Comparison of ENCODE assay signal across 8 cellular contexts in genomic region chr2:238286987-238287386, GRCh38. TPM values are rescaled to one million over a fixed set of nuclear protein-coding genes. Genes with fewer than 3 reads are reported as not detected.
DNase-seq lines count a peak whose midpoint lies in the region; TF ChIP-seq lines count a peak whose summit lies in the region.

No MANE protein-coding gene starts in this region.

- peak overlapping the region; percentile 94 for H3K4me3 ChIP-seq in HL-60 (replicated peaks; ENCODE audit: insufficient read depth, low read length)
- peak overlapping the region; percentile 90 for H3K4me3 ChIP-seq in left ventricle myocardium inferior

- CTCF ChIA-PET in HEK293T (lab: Yijun Ruan, JAX) = no interaction called here

- H3K36me3 Mint-ChIP-seq in activated T-cell treated with anti-CD3 and anti-CD28 coated beads, Interleukin-2, amount 50 U/mL, for 24 hours (ENCODE audit: low read depth) = peaks cover 10% of the 10 kb centered on the region

- H3K27ac ChIP-seq in HL-60 (replicated peaks) (peak overlapping the region; percentile 91), left ventricle myocardium inferior (replicated peaks) (peak overlapping the region; percentile 87)

- no peaks in the 10 kb centered on the region for H3K9me3 Mint-ChIP-seq in activated T-cell treated with anti-CD3 and anti-CD28 coated beads, Interleukin-2, amount 50 U/mL, for 24 hours

- H3K27ac Mint-ChIP-seq in activated T-cell treated with anti-CD3 and anti-CD28 coated beads, Interleukin-2, amount 50 U/mL, for 24 hours = peak overlapping the region; percentile 92

- H3K4me3 Mint-ChIP-seq in activated T-cell treated with anti-CD3 and anti-CD28 coated beads, Interleukin-2, amount 50 U/mL, for 24 hours = peak overlapping the region; percentile 85

- no peaks in the 10 kb centered on the region for H3K36me3 ChIP-seq in left ventricle myocardium inferior

- TF ChIP-seq CTCF in HL-60 (IDR thresholded peaks at IDR 0.05; ENCODE audit: insufficient read depth, low read length) (no peak), left ventricle myocardium inferior (IDR thresholded peaks at IDR 0.05; ENCODE audit: borderline replicate concordance) (no peak)

- H3K27me3 Mint-ChIP-seq in activated T-cell treated with anti-CD3 and anti-CD28 coated beads, Interleukin-2, amount 50 U/mL, for 24 hours = no peaks in the 10 kb centered on the region

- DNase-seq in HL-60 (ENCODE audit: low read depth in 1 of 2, low spot score in 1 of 2) (no peak), left ventricle myocardium inferior (no peak), H4 (ENCODE audit: low spot score) (no peak), EL (no peak), HEK293T (ENCODE audit: extremely low spot score) (no peak), DMS114 treated with DMSO at 0.1 percent for 48 hours (lab: John Stamatoyannopoulos, UW; ENCODE audit: unreplicated experiment) (no peak)
- peak; percentile 43 for DNase-seq in activated T-cell treated with anti-CD3 and anti-CD28 coated beads, Interleukin-2, amount 50 U/mL, for 24 hours
- peak; percentile 16 to 28 (median 23) for DNase-seq in stimulated activated CD4-positive, alpha-beta T cell treated with anti-CD3 and anti-CD28 coated beads, Interleukin-12 subunit alpha, Interleukin-12 subunit beta, amount 100 ng/mL, for 48 hours (ENCODE audit: low read depth in 2 of 3, low spot score in 1 of 3)

- peaks cover 61% of the 10 kb centered on the region for H3K4me1 Mint-ChIP-seq in activated T-cell treated with anti-CD3 and anti-CD28 coated beads, Interleukin-2, amount 50 U/mL, for 24 hours (ENCODE audit: low read depth)

- POLR2A ChIA-PET in HEK293T (lab: Yijun Ruan, JAX) = no interaction called here

- no peaks in the 10 kb centered on the region for H3K9me3 ChIP-seq in left ventricle myocardium inferior (replicated peaks)

- peaks cover 81% of the 10 kb centered on the region for H3K4me1 ChIP-seq in left ventricle myocardium inferior

- H3K27me3 ChIP-seq in HL-60 (ENCODE audit: insufficient read depth, poor library complexity, severe bottlenecking) (no peaks in the 10 kb centered on the region), left ventricle myocardium inferior (ENCODE audit: low read depth) (no peaks in the 10 kb centered on the region)

- intact Hi-C loops in left ventricle myocardium inferior (cut with micrococcal nuclease) = no loop called here

TF ChIP-seq in HEK293T, 16 proteins besides CTCF, POLR2A, EP300 and RAD21:
- TF ChIP-seq BHLHE40 (IDR thresholded peaks at IDR 0.05; ENCODE audit: borderline replicate concordance) = no peak
- no peak for TF ChIP-seq ELF4 (IDR thresholded peaks at IDR 0.05)
- TF ChIP-seq HDGF (IDR thresholded peaks at IDR 0.05; ENCODE audit: borderline replicate concordance) = no peak
- no peak for TF ChIP-seq FOXK2 (IDR thresholded peaks at IDR 0.05)
- no peak for TF ChIP-seq ARNT (IDR thresholded peaks at IDR 0.05)
- TF ChIP-seq FOXM1 (IDR thresholded peaks at IDR 0.05; ENCODE audit: borderline replicate concordance) = no peak
- no peak for TF ChIP-seq L3MBTL2 (conservative IDR thresholded peaks at IDR 0.05)
- no peak for TF ChIP-seq LEF1 (IDR thresholded peaks at IDR 0.05; ENCODE audit: borderline replicate concordance)
- TF ChIP-seq, protein P1, sequence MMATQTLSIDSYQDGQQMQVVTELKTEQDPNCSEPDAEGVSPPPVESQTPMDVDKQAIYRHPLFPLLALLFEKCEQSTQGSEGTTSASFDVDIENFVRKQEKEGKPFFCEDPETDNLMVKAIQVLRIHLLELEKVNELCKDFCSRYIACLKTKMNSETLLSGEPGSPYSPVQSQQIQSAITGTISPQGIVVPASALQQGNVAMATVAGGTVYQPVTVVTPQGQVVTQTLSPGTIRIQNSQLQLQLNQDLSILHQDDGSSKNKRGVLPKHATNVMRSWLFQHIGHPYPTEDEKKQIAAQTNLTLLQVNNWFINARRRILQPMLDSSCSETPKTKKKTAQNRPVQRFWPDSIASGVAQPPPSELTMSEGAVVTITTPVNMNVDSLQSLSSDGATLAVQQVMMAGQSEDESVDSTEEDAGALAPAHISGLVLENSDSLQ (IDR thresholded peaks at IDR 0.05) = no peak
- TF ChIP-seq TARDBP (IDR thresholded peaks at IDR 0.05) = no peak
- TF ChIP-seq NFRKB (IDR thresholded peaks at IDR 0.05) = no peak
- TF ChIP-seq FOXA1 (IDR thresholded peaks at IDR 0.05) = no peak

RNA-seq across cellular contexts. Expression of gene PER2, which starts 1.4 kb away (rescaled TPM):
- total RNA-seq in left ventricle myocardium inferior = 3.4 TPM
- 3.9 and 4.6 TPM in 2 replicates for total RNA-seq in H4 (2014; rRNA removed; shearing (Covaris generic))

RNA-seq across cellular contexts. Expression of gene TRAF3IP1, which starts 33.3 kb away (rescaled TPM):
- 14.6 TPM for total RNA-seq in left ventricle myocardium inferior
- 1.8 and 7.4 TPM in 2 replicates for total RNA-seq in H4 (2014; rRNA removed; shearing (Covaris generic))

RNA-seq across cellular contexts. Expression of gene HES6, which starts 47.1 kb away (rescaled TPM):
- total RNA-seq in left ventricle myocardium inferior = 2.7 TPM
- 4.8 and 6.3 TPM in 2 replicates for total RNA-seq in H4 (2014; rRNA removed; shearing (Covaris generic))

Comparison
In these comparisons a context has a peak if more than half of its experiments do, and no peak if none do; other contexts are left out.
1. DNase-seq: peak in activated T-cell treated with anti-CD3 and anti-CD28 coated beads, Interleukin-2, amount 50 U/mL, for 24 hours (single experiment) and stimulated activated CD4-positive, alpha-beta T cell treated with anti-CD3 and anti-CD28 coated beads, Interleukin-12 subunit alpha, Interleukin-12 subunit beta, amount 100 ng/mL, for 48 hours (3 of 3); none in HL-60 (0 of 2), left ventricle myocardium inferior (single experiment), H4 (single experiment), EL (single experiment), HEK293T (single experiment) and DMS114 treated with DMSO at 0.1 percent for 48 hours (single experiment).